In the genomic region with DNA sequence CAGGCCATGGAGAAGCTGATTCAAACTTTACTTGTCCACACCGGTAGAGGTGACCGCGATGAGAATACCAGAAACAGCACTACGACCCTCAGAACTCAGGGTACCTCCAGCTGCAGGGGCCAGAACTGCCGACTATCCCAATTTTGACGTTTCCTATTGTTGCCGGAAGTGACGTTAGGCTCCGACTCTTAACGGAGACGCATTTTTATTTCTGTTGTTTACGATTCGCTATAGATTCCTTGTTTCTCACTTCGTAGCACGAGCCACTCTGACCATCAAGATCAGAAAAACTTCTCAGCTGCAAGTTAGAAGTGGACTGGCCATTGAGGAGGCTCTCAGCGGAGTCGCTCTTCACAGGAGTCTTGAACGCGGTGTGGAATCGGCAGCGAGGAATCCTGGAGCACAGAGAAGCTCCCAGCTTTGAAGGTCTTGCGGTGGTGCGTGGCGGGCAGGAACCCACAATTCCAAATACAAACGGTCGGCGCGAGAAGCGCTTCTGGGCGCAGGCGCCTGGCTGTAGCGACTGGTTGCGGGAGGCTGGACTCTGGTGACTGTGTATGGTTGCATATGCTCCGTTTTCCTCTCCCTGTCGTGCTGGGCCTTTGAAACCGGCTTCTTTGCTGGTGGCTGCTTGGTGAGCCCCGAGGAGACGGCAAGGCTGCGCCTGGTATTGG, we compare ENCODE assay signal across 8 cellular contexts. TPM values are rescaled to one million over a fixed set of nuclear protein-coding genes. Genes with fewer than 3 reads are reported as not detected.
DNase-seq lines count a peak whose midpoint lies in the region; ATAC-seq, FAIRE-seq and TF ChIP-seq lines count a peak whose summit lies in the region.

Gene CEP44, plus strand, starts transcription at position 405 of the 674 bp plus-strand sequence. CDS start 15,211 bp downstream, outside the sequence.
Gene FBXO8, minus strand, starts transcription at position 161 of the 674 bp plus-strand sequence. CDS start 20,575 bp downstream, outside the sequence.

- peak within 1 kb of the TSS; percentile 99 for H3K18ac ChIP-seq in neuronal stem cell (ENCODE audit: low read length)

- peak within 1 kb of the TSS; percentile 98 for H3K4me3 Mint-ChIP-seq in GM23338

- H3K4me1 ChIP-seq in GM23338 (ENCODE audit: insufficient read depth) (peaks cover 5% of the 10 kb centered on the region; the same call in 1 of the 2 replicates), SJCRH30 (0 out of 2 replicates have a peak, but pooled peaks cover 2% of the 10 kb centered on the region), neuronal stem cell (ENCODE audit: control insufficient read depth in 2 of 2, insufficient read depth in 1 of 2, low read depth in 1 of 2, low read length in 2 of 2) (peaks cover 2 to 5% of the 10 kb centered on the region in 2 donors), subcutaneous abdominal adipose tissue (ENCODE audit: control insufficient read depth in 5 of 5, insufficient read depth in 5 of 5, low read length in 5 of 5) (peaks cover 0 to 30% (median 26%) of the 10 kb centered on the region in 5 donors)

- H2BK12ac ChIP-seq in neuronal stem cell (ENCODE audit: low read length): no peak within 1 kb of the TSS

- no peaks in the 10 kb centered on the region for H3F3A ChIP-seq in GM23338 (replicated peaks; ENCODE audit: low read depth)

- H2BK5ac ChIP-seq in neuronal stem cell (ENCODE audit: low read length): peak within 1 kb of the TSS; percentile 88

- no peak within 1 kb of the TSS for H3K4ac ChIP-seq in neuronal stem cell (ENCODE audit: low read length)

- H3K4me1 Mint-ChIP-seq in GM23338: peaks cover 9% of the 10 kb centered on the region; the same call in 1 of the 3 replicates

- H2BK15ac ChIP-seq in neuronal stem cell (ENCODE audit: low read length): peak within 1 kb of the TSS; percentile 82

- peak within 1 kb of the TSS; percentile 100 for H3K27ac ChIP-seq in GM23338 (ENCODE audit: low read depth)
- peak within 1 kb of the TSS; percentile 99 for H3K27ac ChIP-seq in SJCRH30
- H3K27ac ChIP-seq in neuronal stem cell (replicated peaks; ENCODE audit: low read length): peak within 1 kb of the TSS; percentile 97
- H3K27ac ChIP-seq in subcutaneous abdominal adipose tissue (ENCODE audit: low read depth, low read length): peak within 1 kb of the TSS; percentile 98

- no peak within 1 kb of the TSS for H2BK120ac ChIP-seq in neuronal stem cell (ENCODE audit: low read depth, low read length)

- no peaks in the 10 kb centered on the region for H4K20me1 ChIP-seq in GM23338 (replicated peaks; ENCODE audit: insufficient read depth)

- peak within 1 kb of the TSS; percentile 100 for H3K27ac Mint-ChIP-seq in GM23338

- H3K36me3 ChIP-seq in GM23338 (ENCODE audit: insufficient read depth): no peaks in the 10 kb centered on the region
- no peaks in the 10 kb centered on the region for H3K36me3 ChIP-seq in SJCRH30
- H3K36me3 ChIP-seq in neuronal stem cell (replicated peaks in 1 of 2; ENCODE audit: control insufficient read depth in 2 of 2, insufficient read depth in 2 of 2, low read length in 2 of 2): peaks cover 0 to 8% of the 10 kb centered on the region in 2 donors
- H3K36me3 ChIP-seq in subcutaneous abdominal adipose tissue (ENCODE audit: control insufficient read depth in 5 of 5, insufficient read depth in 5 of 5, low read length in 5 of 5): no peaks in the 10 kb centered on the region

- peak within 1 kb of the TSS; percentile 45 for H4K8ac ChIP-seq in neuronal stem cell (ENCODE audit: low read depth, low read length)

- H3K79me2 ChIP-seq in GM23338 (replicated peaks; ENCODE audit: insufficient read depth): peaks cover 29% of the 10 kb centered on the region

- peak within 1 kb of the TSS; percentile 71 for H3K4me3 ChIP-seq in GM23338
- peak within 1 kb of the TSS; percentile 94 for H3K4me3 ChIP-seq in SJCRH30
- peak within 1 kb of the TSS; percentile 72 to 93 for H3K4me3 ChIP-seq in neuronal stem cell (ENCODE audit: low read length in 2 of 2)
- peak within 1 kb of the TSS; percentile 85 to 100 (median 99) for H3K4me3 ChIP-seq in subcutaneous abdominal adipose tissue (ENCODE audit: low read depth in 1 of 5, low read length in 5 of 5)

- TF ChIP-seq CTCF in GM23338 (conservative IDR thresholded peaks at IDR 0.05; ENCODE audit: low read depth in 2 of 2): no peak

- no peaks in the 10 kb centered on the region for H3K9me2 ChIP-seq in GM23338 (ENCODE audit: insufficient read depth)

- no peak within 1 kb of the TSS for H3K14ac ChIP-seq in neuronal stem cell (ENCODE audit: low read length)

- WGBS in neuronal stem cell (ENCODE audit: extremely low coverage in 2 of 2, insufficient read length in 2 of 2, insufficient replicate concordance in 1 of 2), 2 donors: no CpG with 5 or more reads among the region's 39 CpGs

- peaks cover 1% of the 10 kb centered on the region for H3K79me1 ChIP-seq in neuronal stem cell (ENCODE audit: low read depth, low read length)

- no peaks in the 10 kb centered on the region for H3K27me3 ChIP-seq in GM23338 (ENCODE audit: insufficient read depth)
- H3K27me3 ChIP-seq in SJCRH30: no peaks in the 10 kb centered on the region
- H3K27me3 ChIP-seq in neuronal stem cell (ENCODE audit: control insufficient read depth in 3 of 3, insufficient read depth in 3 of 3, low read depth in 1 of 3, low read length in 3 of 3): no peaks in the 10 kb centered on the region
- no peaks in the 10 kb centered on the region for H3K27me3 ChIP-seq in subcutaneous abdominal adipose tissue (ENCODE audit: control insufficient read depth in 5 of 5, insufficient read depth in 4 of 5, low read length in 5 of 5)

- H3K9ac ChIP-seq in neuronal stem cell (ENCODE audit: low read depth, low read length, poor library complexity) (peak within 1 kb of the TSS; percentile 86), subcutaneous abdominal adipose tissue (ENCODE audit: low read length in 5 of 5) (peak within 1 kb of the TSS; percentile 84 to 99 (median 99))

- no peak for FAIRE-seq in frontal cortex (lab: Jason Lieb, UNC)

- H4K91ac ChIP-seq in neuronal stem cell (ENCODE audit: low read depth, low read length, poor library complexity): peak within 1 kb of the TSS; percentile 90

- H3K4me2 ChIP-seq in GM23338 (peak within 1 kb of the TSS; percentile 84), neuronal stem cell (ENCODE audit: insufficient read depth, low read length, poor library complexity, severe bottlenecking) (peak within 1 kb of the TSS; percentile 75)

- peak; percentile 89 for ATAC-seq in GM23338

- no peaks in the 10 kb centered on the region for H3K9me3 Mint-ChIP-seq in GM23338

- H3K27me3 Mint-ChIP-seq in GM23338 (ENCODE audit: insufficient read depth, low read depth, poor library complexity): no peaks in the 10 kb centered on the region

- no peaks in the 10 kb centered on the region for H3K36me3 Mint-ChIP-seq in GM23338 (ENCODE audit: low read depth)

- H3K23ac ChIP-seq in neuronal stem cell (ENCODE audit: low read depth, low read length, poor library complexity): peak within 1 kb of the TSS; percentile 68

- H2AFZ ChIP-seq in GM23338: peak within 1 kb of the TSS; percentile 95
- peak within 1 kb of the TSS; percentile 89 for H2AFZ ChIP-seq in neuronal stem cell (ENCODE audit: low read length)

- DNase-seq in ELF-1 (ENCODE audit: low read depth, low spot score): peak; percentile 85
- peak; percentile 85 for DNase-seq in GM23338 (ENCODE audit: low spot score)
- DNase-seq in LHCN-M2 (ENCODE audit: low read depth): peak; percentile 73
- peak; percentile 57 to 71 for DNase-seq in SJCRH30
- DNase-seq in activated gamma-delta T cell treated with anti-CD3 and anti-CD28 coated beads, Interleukin-2, amount 50 U/mL, for 16 hours (ENCODE audit: low read depth): peak; percentile 34
- peak; percentile 54 for DNase-seq in frontal cortex (ENCODE audit: low spot score in 2 of 2)
- DNase-seq in neuronal stem cell (ENCODE audit: low spot score): peak; percentile 75

- H3K9me3 ChIP-seq in SJCRH30 (replicated peaks): no peaks in the 10 kb centered on the region
- peaks cover 0 to 6% of the 10 kb centered on the region in 2 donors for H3K9me3 ChIP-seq in neuronal stem cell (replicated peaks in 1 of 2; ENCODE audit: control insufficient read depth in 2 of 2, insufficient read depth in 1 of 2, low read depth in 1 of 2, low read length in 2 of 2)
- H3K9me3 ChIP-seq in subcutaneous abdominal adipose tissue (ENCODE audit: control insufficient read depth in 5 of 5, low read length in 5 of 5): peaks cover 0 to 2% (median 0%) of the 10 kb centered on the region in 5 donors

- H2AK5ac ChIP-seq in neuronal stem cell (ENCODE audit: low read depth, low read length): no peak within 1 kb of the TSS

TF ChIP-seq in GM23338, 12 proteins besides CTCF, POLR2A, EP300 and RAD21 (continues in another document):
- TF ChIP-seq CREB1 (CRISPR knock-in tag; IDR thresholded peaks at IDR 0.05; ENCODE audit: low read depth): peak; percentile 92
- peak; percentile 82 for TF ChIP-seq POLR2AphosphoS5 (IDR thresholded peaks at IDR 0.05; ENCODE audit: low read depth)
- TF ChIP-seq NANOG (IDR thresholded peaks at IDR 0.05; ENCODE audit: borderline replicate concordance): 0 out of 2 replicates have a peak, but pooled peaks have one; percentile 42
- no peak; the same call in 1 of the 2 replicates for TF ChIP-seq ETS1 (IDR thresholded peaks at IDR 0.05)
- no peak for TF ChIP-seq ZNF331 (CRISPR knock-in tag; IDR thresholded peaks at IDR 0.05; ENCODE audit: low read depth)

RNA-seq across cellular contexts. Expression of gene CEP44, which starts in this region (rescaled TPM):
- 17.4 and 20.4 TPM in 2 replicates for total RNA-seq in GM23338 (2014; rRNA removed; shearing (Covaris generic))
- 9.6 and 12.1 TPM in 2 replicates for polyA plus RNA-seq in GM23338 (2016; fragmentation: Nextera tagmentation; extraction: Ambion mirVana)
- total RNA-seq in LHCN-M2 (2014; rRNA removed) (22.7 and 27.3 TPM in 2 replicates), frontal cortex (24.5 TPM)
- polyA plus RNA-seq in LHCN-M2 (2012): 2.1 TPM
- 14.4 and 14.7 TPM in 2 replicates for total RNA-seq in SJCRH30 (2014; rRNA removed; shearing (Covaris generic))
- 16.7 TPM for polyA plus RNA-seq in neuronal stem cell (2013, experiment 1 of 2)
- polyA plus RNA-seq in neuronal stem cell (2013, experiment 2 of 2): 17.0 TPM

RNA-seq across cellular contexts. Expression of gene FBXO8, which starts in this region (rescaled TPM):
- 7.9 and 9.4 TPM in 2 replicates for total RNA-seq in GM23338 (2014; rRNA removed; shearing (Covaris generic))
- polyA plus RNA-seq in GM23338 (2016; fragmentation: Nextera tagmentation; extraction: Ambion mirVana): 5.4 and 5.8 TPM in 2 replicates
- total RNA-seq in LHCN-M2 (2014; rRNA removed) (17.5 and 22.8 TPM in 2 replicates), frontal cortex (24.1 TPM)
- 11.3 TPM for polyA plus RNA-seq in LHCN-M2 (2012)
- 7.8 and 9.9 TPM in 2 replicates for total RNA-seq in SJCRH30 (2014; rRNA removed; shearing (Covaris generic))
- 12.5 TPM for polyA plus RNA-seq in neuronal stem cell (2013, experiment 1 of 2)
- polyA plus RNA-seq in neuronal stem cell (2013, experiment 2 of 2): 11.9 TPM

Comparison
In these comparisons a context has a peak if more than half of its experiments do, and no peak if none do; other contexts are left out.
1. Peak in every context shown above with its lines: DNase-seq, ATAC-seq, H3K4me3 ChIP-seq and H3K27ac ChIP-seq.
2. DNase-seq: peak in every context shown above with its lines; median percentile 85 in ELF-1; 85 in GM23338; 75 in neuronal stem cell; 73 in LHCN-M2; 64 in SJCRH30; 54 in frontal cortex; 34 in activated gamma-delta T cell treated with anti-CD3 and anti-CD28 coated beads, Interleukin-2, amount 50 U/mL, for 16 hours.